ENCODE assay signal across 1 cellular context in the genomic region with DNA sequence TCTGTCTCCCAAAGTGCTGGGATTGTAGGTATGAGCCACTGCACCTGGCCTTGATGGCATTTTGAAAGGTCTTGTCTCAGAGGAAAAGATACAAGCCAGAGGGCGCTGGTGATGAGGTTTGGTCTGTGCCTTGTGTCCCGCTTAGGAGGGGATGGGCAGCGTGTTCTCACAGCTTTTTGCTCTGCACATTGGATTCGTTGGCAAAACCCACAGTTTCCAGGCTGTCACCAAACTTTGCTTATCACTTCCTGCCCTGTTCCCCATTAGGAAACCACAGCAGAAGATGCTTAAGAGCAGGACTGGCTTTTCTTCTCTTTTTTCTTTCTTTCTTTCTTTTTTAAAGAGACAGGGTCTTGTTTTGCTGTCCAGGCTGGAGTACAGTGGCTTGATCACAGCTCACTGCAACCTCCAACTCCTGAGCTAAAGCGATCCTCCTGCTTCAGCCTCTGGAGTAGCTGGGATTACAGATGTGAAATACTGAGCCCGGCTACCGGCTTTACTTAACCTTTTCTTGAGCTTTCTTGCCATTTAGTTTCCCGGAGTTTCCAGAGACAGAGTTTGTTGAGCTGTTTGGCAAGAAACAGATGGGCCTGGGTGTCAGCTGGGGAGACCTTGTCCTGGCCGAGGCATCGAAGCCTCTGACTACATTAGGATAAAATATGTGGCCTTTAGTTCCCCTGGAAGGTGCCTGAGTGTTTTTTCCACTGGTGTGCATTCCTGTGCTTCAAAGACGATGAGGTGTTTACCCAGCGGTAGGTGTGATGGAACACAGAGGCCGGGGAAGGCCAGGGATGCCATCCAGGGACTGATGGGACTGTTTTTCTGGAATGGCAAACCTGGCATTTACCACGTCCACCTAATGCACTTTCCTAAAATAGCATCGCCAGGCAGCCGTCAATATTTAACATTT.
A peak's percentile ranks its signal among the peaks of the same experiment; 100 is the strongest.
TF ChIP-seq lines count a peak whose summit lies in the region.

No MANE protein-coding gene starts in this region.

TF ChIP-seq in K562, 482 proteins besides CTCF, POLR2A, EP300 and RAD21 (continued from another document):
- no peak for TF ChIP-seq OTX1 (CRISPR knock-in tag; IDR thresholded peaks at IDR 0.05)
- no peak for TF ChIP-seq DPF2 (IDR thresholded peaks at IDR 0.05)
- TF ChIP-seq ETV6 (IDR thresholded peaks at IDR 0.05; ENCODE audit: borderline replicate concordance in 1 of 2, low read depth in 2 of 2, low read length in 1 of 2) = no peak
- TF ChIP-seq ETV6 (CRISPR knock-in tag; IDR thresholded peaks at IDR 0.05; ENCODE audit: borderline replicate concordance) = no peak
- TF ChIP-seq SMAD1 (IDR thresholded peaks at IDR 0.05; ENCODE audit: low read depth, low read length, partially characterized antibody) = no peak
- no peak for TF ChIP-seq ZNF445 (CRISPR knock-in tag; IDR thresholded peaks at IDR 0.05; ENCODE audit: low read depth)
- no peak for TF ChIP-seq SMAD2 (IDR thresholded peaks at IDR 0.05; ENCODE audit: low read depth, low read length)
- no peak for TF ChIP-seq GATA2 (CRISPR knock-in tag; IDR thresholded peaks at IDR 0.05)
- TF ChIP-seq MBD2 (IDR thresholded peaks at IDR 0.05; ENCODE audit: borderline replicate concordance, low read depth) = no peak
- TF ChIP-seq, protein P1, sequence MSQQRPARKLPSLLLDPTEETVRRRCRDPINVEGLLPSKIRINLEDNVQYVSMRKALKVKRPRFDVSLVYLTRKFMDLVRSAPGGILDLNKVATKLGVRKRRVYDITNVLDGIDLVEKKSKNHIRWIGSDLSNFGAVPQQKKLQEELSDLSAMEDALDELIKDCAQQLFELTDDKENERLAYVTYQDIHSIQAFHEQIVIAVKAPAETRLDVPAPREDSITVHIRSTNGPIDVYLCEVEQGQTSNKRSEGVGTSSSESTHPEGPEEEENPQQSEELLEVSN (IDR thresholded peaks at IDR 0.05; ENCODE audit: borderline replicate concordance in 1 of 2, extremely low read depth in 1 of 2, insufficient read depth in 1 of 2, insufficient read length in 1 of 2, low read depth in 1 of 2, low read length in 1 of 2, poor library complexity in 1 of 2, severe bottlenecking in 1 of 2) = no peak
- no peak for TF ChIP-seq KAT8 (IDR thresholded peaks at IDR 0.05; ENCODE audit: low read depth)
- TF ChIP-seq, protein P2, sequence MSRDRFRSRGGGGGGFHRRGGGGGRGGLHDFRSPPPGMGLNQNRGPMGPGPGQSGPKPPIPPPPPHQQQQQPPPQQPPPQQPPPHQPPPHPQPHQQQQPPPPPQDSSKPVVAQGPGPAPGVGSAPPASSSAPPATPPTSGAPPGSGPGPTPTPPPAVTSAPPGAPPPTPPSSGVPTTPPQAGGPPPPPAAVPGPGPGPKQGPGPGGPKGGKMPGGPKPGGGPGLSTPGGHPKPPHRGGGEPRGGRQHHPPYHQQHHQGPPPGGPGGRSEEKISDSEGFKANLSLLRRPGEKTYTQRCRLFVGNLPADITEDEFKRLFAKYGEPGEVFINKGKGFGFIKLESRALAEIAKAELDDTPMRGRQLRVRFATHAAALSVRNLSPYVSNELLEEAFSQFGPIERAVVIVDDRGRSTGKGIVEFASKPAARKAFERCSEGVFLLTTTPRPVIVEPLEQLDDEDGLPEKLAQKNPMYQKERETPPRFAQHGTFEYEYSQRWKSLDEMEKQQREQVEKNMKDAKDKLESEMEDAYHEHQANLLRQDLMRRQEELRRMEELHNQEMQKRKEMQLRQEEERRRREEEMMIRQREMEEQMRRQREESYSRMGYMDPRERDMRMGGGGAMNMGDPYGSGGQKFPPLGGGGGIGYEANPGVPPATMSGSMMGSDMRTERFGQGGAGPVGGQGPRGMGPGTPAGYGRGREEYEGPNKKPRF (IDR thresholded peaks at IDR 0.05; ENCODE audit: low read depth, low read length) = no peak
- TF ChIP-seq GABPB1 (CRISPR knock-in tag; IDR thresholded peaks at IDR 0.05) = peak; percentile 56
- TF ChIP-seq MCM5 (IDR thresholded peaks at IDR 0.05; ENCODE audit: low read depth) = no peak
- no peak for TF ChIP-seq SRSF7 (optimal IDR thresholded peaks at IDR 0.05; ENCODE audit: low read depth, low read length)
- no peak for TF ChIP-seq HIVEP1 (CRISPR knock-in tag; IDR thresholded peaks at IDR 0.05)
- no peak for TF ChIP-seq ZNF764 (CRISPR knock-in tag; IDR thresholded peaks at IDR 0.05; ENCODE audit: low read depth)
- TF ChIP-seq SMARCB1 (IDR thresholded peaks at IDR 0.05; ENCODE audit: insufficient read length, low read depth) = no peak
- TF ChIP-seq POLR2AphosphoS2 (IDR thresholded peaks at IDR 0.05; ENCODE audit: low read length) = no peak
